ENCODE assay signal across 2 cellular contexts in the genomic region with DNA sequence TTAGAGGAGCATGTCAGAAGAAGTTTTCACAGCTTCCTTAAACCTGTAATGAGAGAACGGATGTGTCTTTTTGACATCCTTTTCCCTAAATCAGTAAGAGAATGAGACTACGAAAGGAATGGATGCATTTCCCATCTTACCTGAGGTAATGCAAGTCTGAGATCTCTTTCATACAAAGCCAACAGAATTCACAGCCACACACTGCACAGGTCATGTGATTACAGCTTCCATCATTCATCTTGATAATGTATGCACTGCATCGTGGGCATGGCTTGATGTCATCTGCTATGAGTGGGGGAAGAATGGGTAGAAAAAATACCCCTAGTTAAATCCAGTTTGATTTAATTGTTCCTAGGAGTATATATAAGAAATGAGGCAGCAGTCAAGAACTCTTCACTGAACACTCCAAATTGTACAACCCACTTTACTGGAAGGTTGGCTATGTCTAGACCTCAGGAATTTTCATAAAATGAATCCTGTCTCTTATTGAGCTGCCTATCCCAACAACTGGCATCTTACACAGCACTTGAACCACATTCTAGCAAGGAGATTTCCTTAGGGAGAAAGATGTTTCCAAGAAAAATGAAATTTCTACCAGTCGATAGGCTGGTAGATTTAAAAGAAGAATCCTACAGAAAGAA.
TF ChIP-seq lines count a peak whose summit lies in the region.

No MANE protein-coding gene starts in this region.

TF ChIP-seq in HEK293, 187 proteins besides CTCF, POLR2A, EP300 and RAD21:
- TF ChIP-seq EGR2 (tag by site-specific recombination; IDR thresholded peaks at IDR 0.05; ENCODE audit: low read depth) = 0 out of 2 replicates have a peak, but pooled peaks have one; percentile 30
- no peak for TF ChIP-seq ZNF2 (tag by site-specific recombination; IDR thresholded peaks at IDR 0.05)
- TF ChIP-seq, protein P1, sequence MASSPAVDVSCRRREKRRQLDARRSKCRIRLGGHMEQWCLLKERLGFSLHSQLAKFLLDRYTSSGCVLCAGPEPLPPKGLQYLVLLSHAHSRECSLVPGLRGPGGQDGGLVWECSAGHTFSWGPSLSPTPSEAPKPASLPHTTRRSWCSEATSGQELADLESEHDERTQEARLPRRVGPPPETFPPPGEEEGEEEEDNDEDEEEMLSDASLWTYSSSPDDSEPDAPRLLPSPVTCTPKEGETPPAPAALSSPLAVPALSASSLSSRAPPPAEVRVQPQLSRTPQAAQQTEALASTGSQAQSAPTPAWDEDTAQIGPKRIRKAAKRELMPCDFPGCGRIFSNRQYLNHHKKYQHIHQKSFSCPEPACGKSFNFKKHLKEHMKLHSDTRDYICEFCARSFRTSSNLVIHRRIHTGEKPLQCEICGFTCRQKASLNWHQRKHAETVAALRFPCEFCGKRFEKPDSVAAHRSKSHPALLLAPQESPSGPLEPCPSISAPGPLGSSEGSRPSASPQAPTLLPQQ (tag by site-specific recombination; IDR thresholded peaks at IDR 0.05) = no peak
TF ChIP-seq in HEK293: peak in this region for 1.

TF ChIP-seq in K562, 482 proteins besides CTCF, POLR2A, EP300 and RAD21 (continues in another document):
- TF ChIP-seq POLR2H (tag; IDR thresholded peaks at IDR 0.05; ENCODE audit: low read depth) (no peak), STAT5A (IDR thresholded peaks at IDR 0.05; ENCODE audit: borderline replicate concordance, low read length) (no peak), HNRNPH1 (optimal IDR thresholded peaks at IDR 0.05; ENCODE audit: low read depth, low read length) (no peak), TAF1 (IDR thresholded peaks at IDR 0.05; ENCODE audit: control insufficient read depth, extremely low read depth, insufficient read depth, low read length, severe bottlenecking) (no peak), SMAD3 (CRISPR knock-in tag; conservative IDR thresholded peaks at IDR 0.05) (0 out of 2 replicates have a peak, but pooled peaks have one; percentile 11), RBM39 (optimal IDR thresholded peaks at IDR 0.05; ENCODE audit: low read depth, low read length) (no peak), YBX1 (IDR thresholded peaks at IDR 0.05) (no peak), TEAD1 (CRISPR knock-in tag; IDR thresholded peaks at IDR 0.05) (no peak), MYC (IDR thresholded peaks at IDR 0.05; ENCODE audit: low read depth, low read length) (no peak), MYC (CRISPR knock-in tag; IDR thresholded peaks at IDR 0.05; ENCODE audit: borderline replicate concordance, low read depth) (no peak), SMC3 (conservative IDR thresholded peaks at IDR 0.05; ENCODE audit: insufficient read depth, low read depth, low read length) (no peak), ZNF589 (CRISPR knock-in tag; IDR thresholded peaks at IDR 0.05; ENCODE audit: low read depth) (0 out of 2 replicates have a peak, but pooled peaks have one; percentile 32), ZKSCAN8 (CRISPR knock-in tag; IDR thresholded peaks at IDR 0.05) (no peak), MXI1 (IDR thresholded peaks at IDR 0.05; ENCODE audit: low read depth, low read length) (no peak), RAD51 (IDR thresholded peaks at IDR 0.05; ENCODE audit: borderline replicate concordance, low read depth) (peak; percentile 50; the same call in 1 of the 2 replicates), ZNF224 (CRISPR knock-in tag; IDR thresholded peaks at IDR 0.05) (no peak), EGR1 (conservative IDR thresholded peaks at IDR 0.05) (no peak), TRIM28 (IDR thresholded peaks at IDR 0.05) (no peak), HCFC1 (IDR thresholded peaks at IDR 0.05; ENCODE audit: low read depth, low read length) (no peak), NFXL1 (CRISPR knock-in tag; IDR thresholded peaks at IDR 0.05) (no peak), ZNF274 (IDR thresholded peaks at IDR 0.05; ENCODE audit: borderline replicate concordance, low read depth, low read length) (no peak), NFIX (CRISPR knock-in tag; IDR thresholded peaks at IDR 0.05; ENCODE audit: low read depth) (no peak), ZNF24 (IDR thresholded peaks at IDR 0.05) (no peak), HDAC8 (tag; IDR thresholded peaks at IDR 0.05) (no peak), XRCC3 (IDR thresholded peaks at IDR 0.05) (no peak), ILK (tag; IDR thresholded peaks at IDR 0.05; ENCODE audit: borderline replicate concordance, low read depth) (no peak), MBD2 (IDR thresholded peaks at IDR 0.05; ENCODE audit: borderline replicate concordance, low read depth) (no peak), TBL1XR1 (IDR thresholded peaks at IDR 0.05; ENCODE audit: low read length in 2 of 2) (no peak)
- TF ChIP-seq, protein P2, sequence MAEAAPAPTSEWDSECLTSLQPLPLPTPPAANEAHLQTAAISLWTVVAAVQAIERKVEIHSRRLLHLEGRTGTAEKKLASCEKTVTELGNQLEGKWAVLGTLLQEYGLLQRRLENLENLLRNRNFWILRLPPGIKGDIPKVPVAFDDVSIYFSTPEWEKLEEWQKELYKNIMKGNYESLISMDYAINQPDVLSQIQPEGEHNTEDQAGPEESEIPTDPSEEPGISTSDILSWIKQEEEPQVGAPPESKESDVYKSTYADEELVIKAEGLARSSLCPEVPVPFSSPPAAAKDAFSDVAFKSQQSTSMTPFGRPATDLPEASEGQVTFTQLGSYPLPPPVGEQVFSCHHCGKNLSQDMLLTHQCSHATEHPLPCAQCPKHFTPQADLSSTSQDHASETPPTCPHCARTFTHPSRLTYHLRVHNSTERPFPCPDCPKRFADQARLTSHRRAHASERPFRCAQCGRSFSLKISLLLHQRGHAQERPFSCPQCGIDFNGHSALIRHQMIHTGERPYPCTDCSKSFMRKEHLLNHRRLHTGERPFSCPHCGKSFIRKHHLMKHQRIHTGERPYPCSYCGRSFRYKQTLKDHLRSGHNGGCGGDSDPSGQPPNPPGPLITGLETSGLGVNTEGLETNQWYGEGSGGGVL (CRISPR knock-in tag; IDR thresholded peaks at IDR 0.05) = no peak
- TF ChIP-seq, protein P3, sequence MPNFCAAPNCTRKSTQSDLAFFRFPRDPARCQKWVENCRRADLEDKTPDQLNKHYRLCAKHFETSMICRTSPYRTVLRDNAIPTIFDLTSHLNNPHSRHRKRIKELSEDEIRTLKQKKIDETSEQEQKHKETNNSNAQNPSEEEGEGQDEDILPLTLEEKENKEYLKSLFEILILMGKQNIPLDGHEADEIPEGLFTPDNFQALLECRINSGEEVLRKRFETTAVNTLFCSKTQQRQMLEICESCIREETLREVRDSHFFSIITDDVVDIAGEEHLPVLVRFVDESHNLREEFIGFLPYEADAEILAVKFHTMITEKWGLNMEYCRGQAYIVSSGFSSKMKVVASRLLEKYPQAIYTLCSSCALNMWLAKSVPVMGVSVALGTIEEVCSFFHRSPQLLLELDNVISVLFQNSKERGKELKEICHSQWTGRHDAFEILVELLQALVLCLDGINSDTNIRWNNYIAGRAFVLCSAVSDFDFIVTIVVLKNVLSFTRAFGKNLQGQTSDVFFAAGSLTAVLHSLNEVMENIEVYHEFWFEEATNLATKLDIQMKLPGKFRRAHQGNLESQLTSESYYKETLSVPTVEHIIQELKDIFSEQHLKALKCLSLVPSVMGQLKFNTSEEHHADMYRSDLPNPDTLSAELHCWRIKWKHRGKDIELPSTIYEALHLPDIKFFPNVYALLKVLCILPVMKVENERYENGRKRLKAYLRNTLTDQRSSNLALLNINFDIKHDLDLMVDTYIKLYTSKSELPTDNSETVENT (CRISPR knock-in tag; IDR thresholded peaks at IDR 0.05) = no peak
- TF ChIP-seq, protein P4, sequence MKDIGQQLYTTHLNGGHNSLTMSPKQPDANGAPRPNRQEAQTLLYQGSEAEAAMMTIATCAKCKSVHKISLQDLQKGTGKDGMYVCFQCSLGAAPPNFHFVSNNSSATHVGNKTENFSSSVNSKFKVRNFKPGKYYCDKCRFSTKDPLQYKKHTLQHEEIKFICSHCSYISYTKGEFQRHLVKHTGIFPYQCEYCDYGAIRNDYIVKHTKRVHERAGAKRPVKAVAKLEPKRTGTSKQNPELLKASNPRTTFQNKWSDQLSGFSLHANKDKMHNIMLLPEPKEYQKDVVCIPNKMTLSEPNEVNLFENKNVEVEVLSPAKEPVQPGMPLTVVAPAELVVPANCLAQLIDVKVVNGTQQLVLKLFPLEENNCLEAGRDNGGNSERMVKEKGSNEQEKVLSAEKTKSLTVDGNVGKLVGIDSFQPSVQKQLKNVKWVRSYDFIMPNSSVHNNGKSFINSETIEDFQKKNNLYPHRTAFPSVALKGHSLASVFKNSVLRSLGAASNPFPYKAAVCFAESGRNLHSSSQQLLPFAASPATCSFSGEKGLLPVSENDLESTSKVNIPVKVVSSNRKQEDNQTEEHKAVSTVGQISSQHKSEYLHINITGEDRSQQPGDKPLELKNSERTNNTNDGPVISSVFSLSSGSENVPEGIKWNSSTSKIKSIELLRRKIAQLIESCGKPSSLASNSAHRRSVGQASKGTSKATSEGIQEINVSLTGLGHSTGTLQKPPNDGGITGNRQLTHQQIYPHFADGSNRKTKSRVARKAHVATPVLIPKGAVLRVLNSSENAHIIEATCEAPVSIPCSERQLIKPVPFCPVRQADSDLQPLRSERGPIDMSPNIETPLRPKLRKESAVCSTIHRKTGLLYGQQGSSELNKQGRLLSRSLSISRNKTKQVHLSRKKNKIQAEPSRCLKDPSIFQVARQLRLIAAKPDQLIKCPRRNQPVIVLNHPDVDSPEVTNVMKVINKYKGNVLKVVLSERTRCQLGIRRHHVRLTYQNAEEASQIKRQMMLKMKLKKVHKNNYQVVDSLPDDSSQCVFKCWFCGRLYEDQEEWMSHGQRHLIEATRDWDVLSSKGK (CRISPR knock-in tag; IDR thresholded peaks at IDR 0.05) = no peak
- TF ChIP-seq, protein P5, sequence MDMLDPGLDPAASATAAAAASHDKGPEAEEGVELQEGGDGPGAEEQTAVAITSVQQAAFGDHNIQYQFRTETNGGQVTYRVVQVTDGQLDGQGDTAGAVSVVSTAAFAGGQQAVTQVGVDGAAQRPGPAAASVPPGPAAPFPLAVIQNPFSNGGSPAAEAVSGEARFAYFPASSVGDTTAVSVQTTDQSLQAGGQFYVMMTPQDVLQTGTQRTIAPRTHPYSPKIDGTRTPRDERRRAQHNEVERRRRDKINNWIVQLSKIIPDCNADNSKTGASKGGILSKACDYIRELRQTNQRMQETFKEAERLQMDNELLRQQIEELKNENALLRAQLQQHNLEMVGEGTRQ (CRISPR knock-in tag; IDR thresholded peaks at IDR 0.05) = peak; percentile 46; the same call in 1 of the 2 replicates
- TF ChIP-seq, protein P6, sequence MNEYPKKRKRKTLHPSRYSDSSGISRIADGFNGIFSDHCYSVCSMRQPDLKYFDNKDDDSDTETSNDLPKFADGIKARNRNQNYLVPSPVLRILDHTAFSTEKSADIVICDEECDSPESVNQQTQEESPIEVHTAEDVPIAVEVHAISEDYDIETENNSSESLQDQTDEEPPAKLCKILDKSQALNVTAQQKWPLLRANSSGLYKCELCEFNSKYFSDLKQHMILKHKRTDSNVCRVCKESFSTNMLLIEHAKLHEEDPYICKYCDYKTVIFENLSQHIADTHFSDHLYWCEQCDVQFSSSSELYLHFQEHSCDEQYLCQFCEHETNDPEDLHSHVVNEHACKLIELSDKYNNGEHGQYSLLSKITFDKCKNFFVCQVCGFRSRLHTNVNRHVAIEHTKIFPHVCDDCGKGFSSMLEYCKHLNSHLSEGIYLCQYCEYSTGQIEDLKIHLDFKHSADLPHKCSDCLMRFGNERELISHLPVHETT (CRISPR knock-in tag; conservative IDR thresholded peaks at IDR 0.05 in 1 of 2, IDR thresholded peaks at IDR 0.05 in 1 of 2) = no peak
- TF ChIP-seq, protein P7, sequence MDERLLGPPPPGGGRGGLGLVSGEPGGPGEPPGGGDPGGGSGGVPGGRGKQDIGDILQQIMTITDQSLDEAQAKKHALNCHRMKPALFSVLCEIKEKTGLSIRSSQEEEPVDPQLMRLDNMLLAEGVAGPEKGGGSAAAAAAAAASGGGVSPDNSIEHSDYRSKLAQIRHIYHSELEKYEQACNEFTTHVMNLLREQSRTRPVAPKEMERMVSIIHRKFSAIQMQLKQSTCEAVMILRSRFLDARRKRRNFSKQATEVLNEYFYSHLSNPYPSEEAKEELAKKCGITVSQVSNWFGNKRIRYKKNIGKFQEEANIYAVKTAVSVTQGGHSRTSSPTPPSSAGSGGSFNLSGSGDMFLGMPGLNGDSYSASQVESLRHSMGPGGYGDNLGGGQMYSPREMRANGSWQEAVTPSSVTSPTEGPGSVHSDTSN (CRISPR knock-in tag; IDR thresholded peaks at IDR 0.05; ENCODE audit: low read depth) = no peak
- TF ChIP-seq, protein P7 (tag; conservative IDR thresholded peaks at IDR 0.05; ENCODE audit: low read depth) = peak; percentile 39
- TF ChIP-seq, protein P8, sequence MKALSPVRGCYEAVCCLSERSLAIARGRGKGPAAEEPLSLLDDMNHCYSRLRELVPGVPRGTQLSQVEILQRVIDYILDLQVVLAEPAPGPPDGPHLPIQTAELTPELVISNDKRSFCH (CRISPR knock-in tag; IDR thresholded peaks at IDR 0.05) = no peak
- TF ChIP-seq, protein P8 (tag; IDR thresholded peaks at IDR 0.05) = no peak
- TF ChIP-seq, protein P9, sequence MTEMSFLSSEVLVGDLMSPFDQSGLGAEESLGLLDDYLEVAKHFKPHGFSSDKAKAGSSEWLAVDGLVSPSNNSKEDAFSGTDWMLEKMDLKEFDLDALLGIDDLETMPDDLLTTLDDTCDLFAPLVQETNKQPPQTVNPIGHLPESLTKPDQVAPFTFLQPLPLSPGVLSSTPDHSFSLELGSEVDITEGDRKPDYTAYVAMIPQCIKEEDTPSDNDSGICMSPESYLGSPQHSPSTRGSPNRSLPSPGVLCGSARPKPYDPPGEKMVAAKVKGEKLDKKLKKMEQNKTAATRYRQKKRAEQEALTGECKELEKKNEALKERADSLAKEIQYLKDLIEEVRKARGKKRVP (CRISPR knock-in tag; IDR thresholded peaks at IDR 0.05) = 0 out of 2 replicates have a peak, but pooled peaks have one; percentile 14
- TF ChIP-seq, protein P10, sequence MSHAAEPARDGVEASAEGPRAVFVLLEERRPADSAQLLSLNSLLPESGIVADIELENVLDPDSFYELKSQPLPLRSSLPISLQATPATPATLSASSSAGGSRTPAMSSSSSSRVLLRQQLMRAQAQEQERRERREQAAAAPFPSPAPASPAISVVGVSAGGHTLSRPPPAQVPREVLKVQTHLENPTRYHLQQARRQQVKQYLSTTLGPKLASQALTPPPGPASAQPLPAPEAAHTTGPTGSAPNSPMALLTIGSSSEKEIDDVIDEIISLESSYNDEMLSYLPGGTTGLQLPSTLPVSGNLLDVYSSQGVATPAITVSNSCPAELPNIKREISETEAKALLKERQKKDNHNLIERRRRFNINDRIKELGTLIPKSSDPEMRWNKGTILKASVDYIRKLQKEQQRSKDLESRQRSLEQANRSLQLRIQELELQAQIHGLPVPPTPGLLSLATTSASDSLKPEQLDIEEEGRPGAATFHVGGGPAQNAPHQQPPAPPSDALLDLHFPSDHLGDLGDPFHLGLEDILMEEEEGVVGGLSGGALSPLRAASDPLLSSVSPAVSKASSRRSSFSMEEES (CRISPR knock-in tag; IDR thresholded peaks at IDR 0.05) = peak; percentile 94
